Comparison of ENCODE assay signal across 8 cellular contexts in the genomic region with DNA sequence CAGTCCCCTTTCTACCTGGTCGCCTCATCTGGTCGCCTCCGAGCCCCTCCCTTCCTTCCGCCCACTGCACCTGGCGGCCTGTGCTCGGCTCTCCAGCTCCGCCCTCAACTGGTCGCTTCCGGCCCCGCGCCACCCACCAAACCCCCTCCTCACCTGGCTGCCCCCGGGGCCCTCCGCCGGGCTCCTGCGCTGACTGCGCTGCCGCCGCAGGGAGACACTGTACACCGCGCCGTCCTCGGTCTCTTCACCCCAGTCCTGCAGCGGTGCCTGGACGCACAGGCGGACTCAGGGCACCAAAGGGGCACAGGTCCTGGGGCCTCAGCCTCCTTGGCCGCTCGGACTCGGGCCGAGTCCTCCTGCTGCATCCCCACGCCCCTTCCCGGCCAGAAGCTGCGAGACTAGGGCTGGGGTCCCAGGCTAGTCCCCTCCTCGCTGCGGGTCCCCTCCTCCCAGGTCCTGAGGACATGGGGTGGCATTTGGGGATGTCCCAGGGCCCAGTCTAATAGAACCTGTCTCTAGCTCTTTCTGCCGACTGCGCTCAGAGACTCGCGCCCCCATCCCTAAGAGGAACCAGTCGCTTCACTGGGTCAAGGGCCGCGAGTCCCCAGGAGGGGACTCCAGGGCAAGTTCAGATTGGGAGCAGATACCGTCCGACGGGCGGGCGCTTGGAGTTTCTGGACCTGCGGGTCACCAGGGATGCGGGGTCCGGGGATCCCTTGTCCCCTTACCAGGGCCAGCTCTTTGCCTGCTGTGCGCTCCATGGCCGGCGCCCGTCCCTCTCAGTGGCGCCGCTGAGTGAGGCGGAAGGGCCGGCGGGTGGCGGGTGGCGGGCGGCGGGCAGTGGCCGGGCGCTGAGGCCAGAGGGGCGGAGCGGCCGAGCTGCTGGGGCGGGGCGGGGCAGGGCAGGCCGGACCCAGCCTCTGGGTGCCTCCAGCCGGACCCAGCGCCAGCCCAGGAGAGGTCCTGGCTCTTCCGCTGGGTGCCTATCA. TPM values are rescaled to one million over a fixed set of nuclear protein-coding genes. Genes with fewer than 3 reads are reported as not detected.
A peak's percentile ranks its signal among the peaks of the same experiment; 100 is the strongest.
DNase-seq lines count a peak whose midpoint lies in the region; ATAC-seq, FAIRE-seq and TF ChIP-seq lines count a peak whose summit lies in the region.

A gene with protein sequence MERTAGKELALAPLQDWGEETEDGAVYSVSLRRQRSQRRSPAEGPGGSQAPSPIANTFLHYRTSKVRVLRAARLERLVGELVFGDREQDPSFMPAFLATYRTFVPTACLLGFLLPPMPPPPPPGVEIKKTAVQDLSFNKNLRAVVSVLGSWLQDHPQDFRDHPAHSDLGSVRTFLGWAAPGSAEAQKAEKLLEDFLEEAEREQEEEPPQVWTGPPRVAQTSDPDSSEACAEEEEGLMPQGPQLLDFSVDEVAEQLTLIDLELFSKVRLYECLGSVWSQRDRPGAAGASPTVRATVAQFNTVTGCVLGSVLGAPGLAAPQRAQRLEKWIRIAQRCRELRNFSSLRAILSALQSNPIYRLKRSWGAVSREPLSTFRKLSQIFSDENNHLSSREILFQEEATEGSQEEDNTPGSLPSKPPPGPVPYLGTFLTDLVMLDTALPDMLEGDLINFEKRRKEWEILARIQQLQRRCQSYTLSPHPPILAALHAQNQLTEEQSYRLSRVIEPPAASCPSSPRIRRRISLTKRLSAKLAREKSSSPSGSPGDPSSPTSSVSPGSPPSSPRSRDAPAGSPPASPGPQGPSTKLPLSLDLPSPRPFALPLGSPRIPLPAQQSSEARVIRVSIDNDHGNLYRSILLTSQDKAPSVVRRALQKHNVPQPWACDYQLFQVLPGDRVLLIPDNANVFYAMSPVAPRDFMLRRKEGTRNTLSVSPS (minus strand): TSS at position 797 of the 989 bp plus-strand sequence. CDS start 36 bp downstream, at position 761.

- no peaks in the 10 kb centered on the region for H3K79me2 ChIP-seq in PC-3 (ENCODE audit: low read length)

- TF ChIP-seq CTCF in PC-3 (conservative IDR thresholded peaks at IDR 0.05; ENCODE audit: low read depth, low read length) = no peak
- TF ChIP-seq CTCF in progenitor cell of endocrine pancreas (IDR thresholded peaks at IDR 0.05; ENCODE audit: unreplicated experiment) = no peak

- intact Hi-C loops in PC-3 (cut with micrococcal nuclease) = no loop called here
- intact Hi-C loops in Right ventricle myocardium superior (cut with DNase I) = no loop called here

- H3K9me3 ChIP-seq in PC-3 (ENCODE audit: low read length) = no peaks in the 10 kb centered on the region

- H3F3A ChIP-seq in PC-3 (ENCODE audit: low read length, unreplicated experiment) = no peaks in the 10 kb centered on the region

- H3K27ac Mint-ChIP-seq in progenitor cell of endocrine pancreas = peak within 1 kb of the TSS; percentile 98

- H3K4me3 ChIP-seq in PC-3 (ENCODE audit: low read length) = peak within 1 kb of the TSS; percentile 72

- H3K4me2 ChIP-seq in PC-3 (ENCODE audit: low read length) = peak within 1 kb of the TSS; percentile 93

- H3K4me1 ChIP-seq in PC-3 (ENCODE audit: insufficient read depth, low read length) = no peaks in the 10 kb centered on the region

- CTCF ChIA-PET in PC-3 (lab: Charles Lee) = interaction anchor here (0.6 to 1.9 kb wide), 4 partner anchors 17 to 132 kb away, joined by 3 to 11 read pairs (median 4); a partner anchor contains a TSS

- peaks cover 9% of the 10 kb centered on the region for H3K4me1 Mint-ChIP-seq in progenitor cell of endocrine pancreas (ENCODE audit: low read depth)

- peaks cover 33% of the 10 kb centered on the region for H3K27me3 Mint-ChIP-seq in progenitor cell of endocrine pancreas

- ATAC-seq in PC-3 (peak; percentile 79), Right ventricle myocardium superior (ENCODE audit: poor library complexity) (peak; percentile 62), GM18519 (IDR thresholded peaks at IDR 0.05; ENCODE audit: low FRiP score, unreplicated experiment) (no peak), GM21576 (IDR thresholded peaks at IDR 0.05; ENCODE audit: unreplicated experiment) (no peak)

- peak within 1 kb of the TSS; percentile 90 for H2AFZ ChIP-seq in PC-3 (ENCODE audit: low read length)

- POLR2A ChIA-PET in PC-3 (lab: Charles Lee; ENCODE audit: unreplicated experiment) = interaction anchor here (1.1 kb wide), 1 partner anchor 44 kb away, joined by 34 read pairs; a partner anchor contains a TSS

- no peaks in the 10 kb centered on the region for H3K27me3 ChIP-seq in PC-3 (ENCODE audit: low read length)

- DNase-seq in H54 (ENCODE audit: insufficient read length, low spot score) (peak; percentile 76), PC-3 (peak; percentile 33), Right ventricle myocardium superior (peak; percentile 74), progenitor cell of endocrine pancreas (ENCODE audit: low spot score, unreplicated experiment) (peak; percentile 79), germinal center (ENCODE audit: low spot score) (no peak), GM19239 (ENCODE audit: insufficient read length, low spot score) (no peak)

- H3K9me2 ChIP-seq in PC-3 (replicated peaks; ENCODE audit: low read length) = no peaks in the 10 kb centered on the region

- H3K4me3 Mint-ChIP-seq in progenitor cell of endocrine pancreas (ENCODE audit: low read depth) = peak within 1 kb of the TSS; percentile 90

- BruUV-seq in PC-3 (replicated peaks; lab: Mats Ljungman, UMichigan) = TSS peak; percentile 63

- H3K36me3 ChIP-seq in PC-3 (ENCODE audit: low read depth, low read length) = no peaks in the 10 kb centered on the region

- H3K9me3 Mint-ChIP-seq in progenitor cell of endocrine pancreas (ENCODE audit: low read depth) = no peaks in the 10 kb centered on the region

- TF ChIP-seq POLR2A in H54 (IDR thresholded peaks at IDR 0.05; ENCODE audit: low read depth, low read length) = peak; percentile 48; the same call in 1 of the 2 replicates

- no peak within 1 kb of the TSS for H3K27ac ChIP-seq in PC-3 (ENCODE audit: low read length)

- H3K9ac ChIP-seq in PC-3 (ENCODE audit: low read length) = peak within 1 kb of the TSS; percentile 31

- H4K20me1 ChIP-seq in PC-3 (ENCODE audit: low read length) = no peaks in the 10 kb centered on the region

- no peak for FAIRE-seq in H54 (lab: Jason Lieb, UNC)
- no peak for FAIRE-seq in GM19239 (lab: Jason Lieb, UNC)

- peaks cover 3% of the 10 kb centered on the region for H3K36me3 Mint-ChIP-seq in progenitor cell of endocrine pancreas (ENCODE audit: insufficient read depth)

RNA-seq across cellular contexts. Expression of the gene that starts here (rescaled TPM):
- total RNA-seq in PC-3 (2014; rRNA removed) = 23.5 and 24.2 TPM in 2 replicates
- total RNA-seq in Right ventricle myocardium superior = 8.6 TPM
- total RNA-seq in progenitor cell of endocrine pancreas = 266 and 284 TPM in 2 replicates

Comparison
In these comparisons a context has a peak if more than half of its experiments do, and no peak if none do; other contexts are left out.
1. RNA of the gene that starts here (total RNA-seq): 266 to 284 TPM in progenitor cell of endocrine pancreas; 23.5 to 24.2 TPM in PC-3 and 8.6 TPM in Right ventricle myocardium superior (single experiment); every median in the first group is over 10 times any median in the second.
2. DNase-seq: peak in H54 (single experiment), PC-3 (single experiment), Right ventricle myocardium superior (single experiment) and progenitor cell of endocrine pancreas (single experiment); none in germinal center (single experiment) and GM19239 (single experiment).
3. ATAC-seq: peak in PC-3 (single experiment) and Right ventricle myocardium superior (single experiment); none in GM18519 (single experiment) and GM21576 (single experiment).